ENCODE assay signal across 11 cellular contexts in the genomic region with DNA sequence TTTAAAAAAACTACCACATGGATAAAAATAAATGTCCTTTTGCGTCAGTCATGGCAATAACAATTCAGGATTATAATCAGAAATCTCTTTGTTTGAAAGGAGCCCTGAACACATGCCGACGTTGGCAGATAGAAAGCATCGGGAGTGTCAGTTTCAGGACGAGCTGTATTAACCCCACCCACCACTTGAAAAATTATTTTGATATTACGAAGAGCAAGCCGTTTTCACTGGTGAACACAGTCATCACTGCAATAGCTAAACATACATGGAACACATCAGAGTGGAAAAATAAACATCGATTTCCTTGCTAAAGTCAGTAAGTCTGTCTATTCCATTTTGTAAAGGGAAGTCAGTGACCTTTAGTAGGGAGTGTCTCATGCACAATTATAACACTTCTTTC.
"Had no signal": no experiment of that assay in that cellular context is flagged by ENCODE, and none has a peak within 500 bp of the region (broad histone marks: within the 10 kb centered on the region; RNA-seq: fewer than 3 reads in every experiment).

No MANE protein-coding gene starts in this region.

- DNase-seq: activated B cell treated with CpG ODN at 0.5 μM for 24 hours; activated CD4-positive, alpha-beta T cell treated with anti-CD3 and anti-CD28 coated beads, Interleukin-2, amount 10 ng/mL, durations not matched to agents 24 days and 14 days; activated CD8-positive, alpha-beta memory T cell treated with anti-CD3 and anti-CD28 coated beads for 24 hours; activated naive CD4-positive, alpha-beta T cell treated with anti-CD3 and anti-CD28 coated beads, Interleukin-2, amount 10 ng/mL, durations not matched to agents 7 days and 5 days; activated T-cell treated with anti-CD3 and anti-CD28 coated beads for 4 hours; foreskin melanocyte; naive thymus-derived CD4-positive, alpha-beta T cell; right lobe of liver; stimulated activated CD4-positive, alpha-beta T cell treated with anti-CD3 and anti-CD28 coated beads, Interleukin-2, amount 100 ng/mL, for 48 hours; T-helper 17 cell had no signal

- ATAC-seq: naive thymus-derived CD4-positive, alpha-beta T cell; right lobe of liver; T-helper 17 cell had no signal

- H3K9me3 ChIP-seq: right lobe of liver had no signal

- H3K36me3 ChIP-seq: right lobe of liver had no signal

- H3K27me3 ChIP-seq: right lobe of liver had no signal

- FAIRE-seq: urothelium cell line had no signal

- H3K27ac ChIP-seq: right lobe of liver had no signal

- H3K4me3 ChIP-seq: right lobe of liver had no signal

- H3K4me1 ChIP-seq: right lobe of liver had no signal
